ENCODE assay signal across 8 cellular contexts in the genomic region with DNA sequence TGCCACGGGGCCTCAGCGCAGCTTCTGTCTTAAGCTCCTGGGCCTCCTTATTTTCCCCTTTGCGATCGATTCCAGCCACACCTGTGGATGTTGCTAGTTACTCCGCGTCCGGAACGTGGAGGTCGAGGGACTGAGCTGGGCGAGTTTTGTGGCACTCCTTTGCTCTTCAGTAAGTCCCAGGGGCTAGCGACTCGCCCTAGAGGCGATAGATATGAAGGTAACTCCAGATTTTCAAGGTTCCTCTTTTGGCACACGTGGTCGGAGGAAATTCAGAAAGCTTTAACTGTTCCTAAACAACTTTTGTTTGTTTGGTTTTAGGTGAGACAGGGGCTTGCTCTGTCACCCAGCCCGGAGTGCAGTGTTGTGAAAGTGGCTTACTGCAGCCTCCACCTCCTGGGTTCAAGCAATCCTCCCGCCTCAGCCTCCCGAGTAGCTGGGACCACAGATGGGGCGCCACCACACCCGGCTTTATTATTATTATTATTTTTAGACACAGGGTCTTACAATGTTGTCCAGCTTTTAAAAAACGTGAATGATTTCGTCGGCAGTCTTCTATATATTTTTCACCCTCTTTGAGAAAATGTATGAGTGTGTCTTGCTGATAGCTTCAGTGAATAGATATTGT. TPM values are rescaled to one million over a fixed set of nuclear protein-coding genes. Genes with fewer than 3 reads are reported as not detected.
A peak's percentile ranks its signal among the peaks of the same experiment; 100 is the strongest.
DNase-seq lines count a peak whose midpoint lies in the region; ATAC-seq and TF ChIP-seq lines count a peak whose summit lies in the region.

No MANE protein-coding gene starts in this region.

- peak overlapping the region; percentile 80 for H3K4me2 ChIP-seq in DND-41 (ENCODE audit: insufficient read depth, low read length)

- H3K4me1 ChIP-seq in DND-41 (ENCODE audit: insufficient read depth, low read length) (peaks cover 23% of the 10 kb centered on the region), esophagus (ENCODE audit: control insufficient read depth in 2 of 2, insufficient read depth in 2 of 2, low read length in 1 of 2) (no peaks in the 10 kb centered on the region)

- H3K4me3 ChIP-seq in DND-41 (ENCODE audit: low read depth in 1 of 2, low read length in 2 of 2) (peak overlapping the region; percentile 58 to 78), esophagus (ENCODE audit: low read depth in 1 of 2, low read length in 2 of 2) (peak overlapping the region; percentile 73 to 92)

- CTCF ChIA-PET in T-cell (lab: Charles Lee), result interaction anchor here (0.8 to 3.5 kb wide), 6 partner anchors 9 to 692 kb away, joined by 3 to 16 read pairs (median 11); partner anchors contain the start of gene GFM1 (in 1 of the 2)

- no peaks in the 10 kb centered on the region for H4K20me1 ChIP-seq in DND-41 (ENCODE audit: insufficient read depth, low read length)

- peaks cover 17% of the 10 kb centered on the region for H3K36me3 Mint-ChIP-seq in T-cell
- no peaks in the 10 kb centered on the region for H3K36me3 Mint-ChIP-seq in natural killer cell treated with Interleukin-12 subunit alpha and Interleukin-12 subunit beta and Interleukin-15 and Interleukin-18, amount 100 ng/mL, for 72 hours

- H3K9me3 ChIP-seq in DND-41 (ENCODE audit: insufficient read depth, low read length, severe bottlenecking) (no peaks in the 10 kb centered on the region), esophagus (ENCODE audit: control insufficient read depth in 2 of 2, insufficient read depth in 1 of 2, low read depth in 1 of 2, low read length in 1 of 2) (no peaks in the 10 kb centered on the region)

- H3K4me3 Mint-ChIP-seq in T-cell, result peak overlapping the region; percentile 85 to 89 (median 89)
- peak overlapping the region; percentile 85 for H3K4me3 Mint-ChIP-seq in natural killer cell treated with Interleukin-12 subunit alpha and Interleukin-12 subunit beta and Interleukin-15 and Interleukin-18, amount 100 ng/mL, for 72 hours

- no peaks in the 10 kb centered on the region for H3K27me3 Mint-ChIP-seq in T-cell
- H3K27me3 Mint-ChIP-seq in natural killer cell treated with Interleukin-12 subunit alpha and Interleukin-12 subunit beta and Interleukin-15 and Interleukin-18, amount 100 ng/mL, for 72 hours, result no peaks in the 10 kb centered on the region

- H3K27me3 ChIP-seq in DND-41 (ENCODE audit: insufficient read depth, low read length, poor library complexity), result no peaks in the 10 kb centered on the region
- no peaks in the 10 kb centered on the region for H3K27me3 ChIP-seq in esophagus (ENCODE audit: control insufficient read depth in 1 of 2, insufficient read depth in 2 of 2, low read length in 2 of 2)

- peaks cover 40 to 41% (median 41%) of the 10 kb centered on the region in 3 donors for H3K4me1 Mint-ChIP-seq in T-cell
- H3K4me1 Mint-ChIP-seq in natural killer cell treated with Interleukin-12 subunit alpha and Interleukin-12 subunit beta and Interleukin-15 and Interleukin-18, amount 100 ng/mL, for 72 hours (ENCODE audit: low read depth in 2 of 2), result peaks cover 9 to 21% of the 10 kb centered on the region in 2 donors

- H3K79me2 ChIP-seq in DND-41 (ENCODE audit: insufficient read depth, low read length), result 0 out of 2 replicates have a peak, but pooled peaks cover 2% of the 10 kb centered on the region

- no peak for TF ChIP-seq CTCF in DND-41 (IDR thresholded peaks at IDR 0.05; ENCODE audit: borderline replicate concordance, extremely low read depth, low read length, poor library complexity, severe bottlenecking)

- peak overlapping the region; percentile 52; the same call in 1 of the 2 replicates for H3K27ac ChIP-seq in DND-41 (ENCODE audit: low read length)
- H3K27ac ChIP-seq in esophagus (ENCODE audit: low read depth in 2 of 2, low read length in 1 of 2), result peak overlapping the region; percentile 97 to 98

- H3K27ac Mint-ChIP-seq in T-cell, result peak overlapping the region; percentile 60 to 93
- H3K27ac Mint-ChIP-seq in natural killer cell treated with Interleukin-12 subunit alpha and Interleukin-12 subunit beta and Interleukin-15 and Interleukin-18, amount 100 ng/mL, for 72 hours, result peak overlapping the region; percentile 70 to 88

- peak overlapping the region; percentile 88 for H2AFZ ChIP-seq in DND-41 (ENCODE audit: low read depth, low read length)

- H3K9me3 Mint-ChIP-seq in T-cell, result no peaks in the 10 kb centered on the region
- H3K9me3 Mint-ChIP-seq in natural killer cell treated with Interleukin-12 subunit alpha and Interleukin-12 subunit beta and Interleukin-15 and Interleukin-18, amount 100 ng/mL, for 72 hours, result no peaks in the 10 kb centered on the region

- DNase-seq in DND-41, result no peak
- peak in 8 of 34 experiments; percentile 3 to 25 (median 8) for DNase-seq in T-cell
- no peak for DNase-seq in natural killer cell treated with Interleukin-12 subunit alpha and Interleukin-12 subunit beta and Interleukin-15 and Interleukin-18, amount 100 ng/mL, for 72 hours (ENCODE audit: low spot score)
- DNase-seq in retina, result no peak
- DNase-seq in NCI-H524 (lab: John Stamatoyannopoulos, UW), result no peak

- POLR2A ChIA-PET in T-cell (lab: Charles Lee), result interaction anchor here in 1 of 2 donors (0.5 to 1.2 kb wide), 2 partner anchors 158 to 1192 kb away, joined by 5 to 6 read pairs; partner anchors contain the start of gene GFM1

- no peaks in the 10 kb centered on the region for H3K36me3 ChIP-seq in DND-41 (ENCODE audit: insufficient read depth, low read length)
- no peaks in the 10 kb centered on the region for H3K36me3 ChIP-seq in esophagus (ENCODE audit: control insufficient read depth in 2 of 2, insufficient read depth in 2 of 2, low read length in 1 of 2)

- ATAC-seq in DND-41 (ENCODE audit: insufficient read depth, low read depth), result no peak
- ATAC-seq in GM19397 (IDR thresholded peaks at IDR 0.05; ENCODE audit: unreplicated experiment), result peak; percentile 20
- ATAC-seq in HG03439 (IDR thresholded peaks at IDR 0.05; ENCODE audit: unreplicated experiment), result peak; percentile 33
- ATAC-seq in T-cell (replicated peaks in 1 of 4), result peak; percentile 16 to 24 (median 20)
- ATAC-seq in natural killer cell treated with Interleukin-12 subunit alpha and Interleukin-12 subunit beta and Interleukin-15 and Interleukin-18, amount 100 ng/mL, for 72 hours, result peak; percentile 1 to 31

- whole genome bisulfite sequencing in esophagus, 2 donors, result 21% methylated on average over 23 of the region's 23 CpGs

- peak overlapping the region; percentile 62 for H3K9ac ChIP-seq in DND-41 (ENCODE audit: low read depth, low read length)

RNA-seq across cellular contexts. Expression of gene MFSD1, which starts 0.7 kb away (rescaled TPM):
- total RNA-seq in T-cell, result 10 to 100 TPM; 17.7 to 28.3 (median 25.5) TPM
- 10 to 100 TPM; 41.1 to 53.6 TPM for polyA plus RNA-seq in esophagus
- 10 to 100 TPM; 21.9 to 25.5 TPM for total RNA-seq in natural killer cell treated with Interleukin-12 subunit alpha and Interleukin-12 subunit beta and Interleukin-15 and Interleukin-18, amount 100 ng/mL, for 72 hours
